In genomic region chr1:172398193-172398592, GRCh38 we compare ENCODE assay signal across 12 cellular contexts. TPM values are rescaled to one million over a fixed set of nuclear protein-coding genes. Genes with fewer than 3 reads are reported as not detected.
DNase-seq lines count a peak whose midpoint lies in the region; ATAC-seq, FAIRE-seq and TF ChIP-seq lines count a peak whose summit lies in the region.
"Had no signal": no experiment of that assay in that cellular context is flagged by ENCODE, and none has a peak within 500 bp of the region (broad histone marks: within the 10 kb centered on the region; RNA-seq: fewer than 3 reads in every experiment).

No MANE protein-coding gene starts in this region.

- in situ Hi-C loops in gastrocnemius medialis (cut with MboI; ENCODE audit: low sequenced_read_pairs in 4 of 4): no loop called here
- in situ Hi-C loops in G401 (cut with HindIII; ENCODE audit: low sequenced_read_pairs): no loop called here

- ATAC-seq in gastrocnemius medialis (peak in 1 of 2 donors; percentile 39), GM18519 (IDR thresholded peaks at IDR 0.05; ENCODE audit: low FRiP score, unreplicated experiment) (no peak)

- TF ChIP-seq CTCF in GM06990 (IDR thresholded peaks at IDR 0.05; ENCODE audit: insufficient read depth, low read length, poor library complexity, severe bottlenecking) (no peak), VCaP (conservative IDR thresholded peaks at IDR 0.05) (no peak), gastrocnemius medialis (IDR thresholded peaks at IDR 0.05 in 4 of 5, conservative IDR thresholded peaks at IDR 0.05 in 1 of 5) (no peak)

- no peak for FAIRE-seq in GM12892 (lab: Jason Lieb, UNC)
- FAIRE-seq: endometrium had no signal

- H3K4me1 ChIP-seq in gastrocnemius medialis: peaks cover 4 to 19% of the 10 kb centered on the region in 2 donors

- H3K27me3 ChIP-seq in GM06990 (replicated peaks; ENCODE audit: control insufficient read depth, insufficient read depth, low read length) (no peaks in the 10 kb centered on the region), gastrocnemius medialis (no peaks in the 10 kb centered on the region)
- H3K27me3 ChIP-seq: thyroid gland had no signal

- no peaks in the 10 kb centered on the region for H3K36me3 ChIP-seq in GM06990 (ENCODE audit: control insufficient read depth, insufficient read depth, low read length)
- H3K36me3 ChIP-seq in gastrocnemius medialis: no peaks in the 10 kb centered on the region
- H3K36me3 ChIP-seq: thyroid gland had no signal

- H3K9me3 ChIP-seq in gastrocnemius medialis: no peaks in the 10 kb centered on the region
- H3K9me3 ChIP-seq: thyroid gland had no signal

- intact Hi-C loops in gastrocnemius medialis (cut with DNase I; ENCODE audit: low total_unique reads): loop anchor here (5.0 kb wide), 1 partner anchor 256 kb away; no protein-coding TSS in a partner anchor
- intact Hi-C loops in head of caudate nucleus (cut with DNase I): no loop called here

- peak; percentile 44 for DNase-seq in GM06990 (ENCODE audit: extremely low read depth, insufficient read length)
- DNase-seq in globus pallidus (ENCODE audit: low spot score): peak; percentile 36
- peak in 1 of 2 donors; percentile 17 for DNase-seq in gastrocnemius medialis
- DNase-seq in G401 (ENCODE audit: low spot score): no peak
- DNase-seq in GM12892 (ENCODE audit: insufficient read length): no peak
- no peak for DNase-seq in head of caudate nucleus
- DNase-seq: activated T-cell treated with anti-CD3 and anti-CD28 coated beads, Interleukin-2, amount 50 U/mL, for 48 hours; T-helper 9 cell had no signal

- H3K27ac ChIP-seq in VCaP: 0 out of 2 replicates have a peak overlapping the region, but pooled peaks have one; percentile 49
- H3K27ac ChIP-seq in gastrocnemius medialis: peak overlapping the region; percentile 37 to 60 (median 45)

- H3K4me3 ChIP-seq in GM06990 (replicated peaks; ENCODE audit: low read depth, low read length): no peak overlapping the region
- H3K4me3 ChIP-seq in gastrocnemius medialis: no peak overlapping the region
- H3K4me3 ChIP-seq: thyroid gland had no signal

- no peak for TF ChIP-seq POLR2A in gastrocnemius medialis (IDR thresholded peaks at IDR 0.05)
- TF ChIP-seq POLR2A in GM12892 (IDR thresholded peaks at IDR 0.05; ENCODE audit: low read depth, low read length): no peak

RNA-seq across cellular contexts. Expression of gene C1orf105, which starts 22.3 kb away (rescaled TPM):
- under 1 TPM in 2 of 4 donors, not detected in 2; 0.61 to 0.67 TPM for total RNA-seq in gastrocnemius medialis
- not detected in 2 replicates for total RNA-seq in G401 (2014; rRNA removed; shearing (Covaris generic))
- not detected for polyA plus RNA-seq in GM12892 (2012; ENCODE audit: missing spikeins)
- total RNA-seq: thyroid gland had no signal

RNA-seq across cellular contexts. Expression of gene PIGC, which starts 45.7 kb away (rescaled TPM):
- total RNA-seq in gastrocnemius medialis: 10 to 100 TPM in 3 of 4 donors, 1 to 10 TPM in 1; 9.6 to 13.7 (median 12.8) TPM
- 64.4 and 74.0 TPM in 2 replicates for total RNA-seq in G401 (2014; rRNA removed; shearing (Covaris generic))
- polyA plus RNA-seq in GM12892 (2012; ENCODE audit: missing spikeins): 15.9 TPM

Comparison
In these comparisons a context has a peak if more than half of its experiments do, and no peak if none do; other contexts are left out.
1. DNase-seq: peak in GM06990 (single experiment) and globus pallidus (single experiment); none in G401 (single experiment), GM12892 (single experiment) and head of caudate nucleus (0 of 42).